ENCODE assay signal across 23 cellular contexts in the genomic region with DNA sequence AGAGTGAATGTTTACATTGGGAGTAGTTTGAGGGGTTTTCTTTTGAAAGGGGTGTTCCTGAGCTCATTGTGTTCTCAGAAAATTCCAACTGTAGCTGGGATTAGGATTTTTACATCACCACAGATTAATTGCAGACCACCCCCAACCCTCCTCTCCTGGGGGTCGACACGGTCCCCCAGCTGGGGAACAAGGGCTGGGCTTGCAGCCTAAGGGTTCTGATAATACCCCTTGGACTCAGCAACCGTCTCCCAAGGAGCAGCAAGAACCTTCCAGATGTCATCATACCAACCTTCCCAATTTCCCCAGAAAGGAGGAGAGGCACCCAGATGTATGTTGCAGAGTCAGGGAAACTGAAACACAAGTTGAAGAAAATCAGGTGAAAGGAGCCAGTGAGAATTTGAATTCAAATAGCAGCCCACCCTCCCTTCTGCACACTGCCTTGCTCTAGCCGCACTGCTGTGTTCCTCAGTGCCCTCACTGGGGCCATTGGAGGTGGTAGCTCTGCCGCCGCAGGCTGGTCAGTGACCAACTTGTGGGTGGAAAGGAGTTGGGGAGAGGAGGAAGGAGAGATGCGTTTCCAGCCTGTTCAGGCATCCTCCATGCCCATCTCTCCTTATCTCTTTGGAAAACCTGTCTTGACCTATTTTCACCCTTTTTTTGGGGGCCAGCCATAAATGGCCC. TPM values are rescaled to one million over a fixed set of nuclear protein-coding genes. Genes with fewer than 3 reads are reported as not detected.
DNase-seq lines count a peak whose midpoint lies in the region; ATAC-seq and TF ChIP-seq lines count a peak whose summit lies in the region.
"Had no signal": no experiment of that assay in that cellular context is flagged by ENCODE, and none has a peak within 500 bp of the region (broad histone marks: within the 10 kb centered on the region; RNA-seq: fewer than 3 reads in every experiment).

No MANE protein-coding gene starts in this region.

- 82 to 90% (median 86%) methylated on average over 7 of the region's 7 CpGs for WGBS in psoas muscle, 3 donors

- CTCF ChIA-PET in activated CD8-positive, alpha-beta memory T cell treated with anti-CD3 and anti-CD28 coated beads, Interleukin-2, amount 10 ng/mL, durations not matched to agents 7 days and 5 days (lab: Charles Lee), result no interaction called here
- CTCF ChIA-PET in Caco-2 (lab: Charles Lee), result no interaction called here
- CTCF ChIA-PET in activated CD4-positive, alpha-beta memory T cell treated with anti-CD3 and anti-CD28 coated beads, Interleukin-2, amount 10 ng/mL, durations not matched to agents 7 days and 5 days (lab: Charles Lee), result no interaction called here

- ATAC-seq in activated CD8-positive, alpha-beta memory T cell treated with anti-CD3 and anti-CD28 coated beads, Interleukin-2, amount 10 ng/mL, durations not matched to agents 7 days and 5 days, result no peak
- ATAC-seq in psoas muscle, result no peak
- no peak for ATAC-seq in HG03457 (IDR thresholded peaks at IDR 0.05; ENCODE audit: unreplicated experiment)

- no peaks in the 10 kb centered on the region for H3K9me3 ChIP-seq in Caco-2
- no peaks in the 10 kb centered on the region for H3K9me3 ChIP-seq in psoas muscle
- H3K9me3 ChIP-seq: A549 had no signal

- H3K27me3 ChIP-seq in Caco-2 (replicated peaks; ENCODE audit: control insufficient read depth, insufficient read depth, low read length) (no peaks in the 10 kb centered on the region), psoas muscle (ENCODE audit: insufficient read depth in 3 of 3, low read length in 2 of 3) (no peaks in the 10 kb centered on the region)

- TF ChIP-seq CTCF in Caco-2 (IDR thresholded peaks at IDR 0.05; ENCODE audit: insufficient read depth in 1 of 2, low read depth in 1 of 2, low read length in 1 of 2, severe bottlenecking in 1 of 2, unreplicated experiment in 1 of 2), result no peak
- TF ChIP-seq CTCF in psoas muscle (IDR thresholded peaks at IDR 0.05), result no peak

- H3K27ac ChIP-seq in epithelial cell of prostate (peak overlapping the region; percentile 35), psoas muscle (peak overlapping the region; percentile 90)
- H3K27ac ChIP-seq: 22Rv1, C4-2B, HL-60 had no signal

- H3K4me1 Mint-ChIP-seq in activated CD8-positive, alpha-beta memory T cell treated with anti-CD3 and anti-CD28 coated beads, Interleukin-2, amount 10 ng/mL, durations not matched to agents 7 days and 5 days, result peaks cover 5% of the 10 kb centered on the region
- peaks cover 31% of the 10 kb centered on the region for H3K4me1 Mint-ChIP-seq in Caco-2 (ENCODE audit: low read depth, unreplicated experiment)
- H3K4me1 Mint-ChIP-seq in activated CD4-positive, alpha-beta memory T cell treated with anti-CD3 and anti-CD28 coated beads, Interleukin-2, amount 10 ng/mL, durations not matched to agents 7 days and 5 days, result peaks cover 12% of the 10 kb centered on the region

- intact Hi-C loops in Caco-2 (cut with micrococcal nuclease; ENCODE audit: unreplicated experiment), result no loop called here
- intact Hi-C loops in psoas muscle (cut with DNase I), result no loop called here

- H3K4me3 ChIP-seq in Caco-2 (ENCODE audit: low read depth, low read length) (no peak overlapping the region), psoas muscle (no peak overlapping the region)
- H3K4me3 ChIP-seq: A549 had no signal

- POLR2A ChIA-PET in Caco-2 (lab: Charles Lee), result no interaction called here
- POLR2A ChIA-PET in activated CD4-positive, alpha-beta memory T cell treated with anti-CD3 and anti-CD28 coated beads, Interleukin-2, amount 10 ng/mL, durations not matched to agents 7 days and 5 days (lab: Charles Lee), result no interaction called here

- H3K27ac Mint-ChIP-seq in activated CD8-positive, alpha-beta memory T cell treated with anti-CD3 and anti-CD28 coated beads, Interleukin-2, amount 10 ng/mL, durations not matched to agents 7 days and 5 days, result no peak overlapping the region
- peak overlapping the region; percentile 26 for H3K27ac Mint-ChIP-seq in Caco-2 (ENCODE audit: unreplicated experiment)
- no peak overlapping the region for H3K27ac Mint-ChIP-seq in activated CD4-positive, alpha-beta memory T cell treated with anti-CD3 and anti-CD28 coated beads, Interleukin-2, amount 10 ng/mL, durations not matched to agents 7 days and 5 days
- H3K27ac Mint-ChIP-seq: CD4-positive, alpha-beta T cell; H9 had no signal

- no TSS peak for BruUV-seq in Caco-2 (replicated peaks; lab: Mats Ljungman, UMichigan)

- H3K36me3 ChIP-seq in Caco-2 (ENCODE audit: control insufficient read depth, insufficient read depth, low read length) (no peaks in the 10 kb centered on the region), psoas muscle (ENCODE audit: insufficient read depth in 1 of 2, low read depth in 1 of 2) (no peaks in the 10 kb centered on the region)

- no peaks in the 10 kb centered on the region for H3K9me3 Mint-ChIP-seq in activated CD8-positive, alpha-beta memory T cell treated with anti-CD3 and anti-CD28 coated beads, Interleukin-2, amount 10 ng/mL, durations not matched to agents 7 days and 5 days (ENCODE audit: low read depth)
- H3K9me3 Mint-ChIP-seq in Caco-2 (ENCODE audit: unreplicated experiment), result peaks cover 11% of the 10 kb centered on the region
- no peaks in the 10 kb centered on the region for H3K9me3 Mint-ChIP-seq in activated CD4-positive, alpha-beta memory T cell treated with anti-CD3 and anti-CD28 coated beads, Interleukin-2, amount 10 ng/mL, durations not matched to agents 7 days and 5 days
- H3K9me3 Mint-ChIP-seq: CD4-positive, alpha-beta T cell had no signal

- H3K4me1 ChIP-seq in Caco-2, result peaks cover 36% of the 10 kb centered on the region
- H3K4me1 ChIP-seq in psoas muscle, result peaks cover 30% of the 10 kb centered on the region

- H3K4me3 Mint-ChIP-seq in activated CD8-positive, alpha-beta memory T cell treated with anti-CD3 and anti-CD28 coated beads, Interleukin-2, amount 10 ng/mL, durations not matched to agents 7 days and 5 days, result no peak overlapping the region
- no peak overlapping the region for H3K4me3 Mint-ChIP-seq in Caco-2 (ENCODE audit: unreplicated experiment)
- no peak overlapping the region for H3K4me3 Mint-ChIP-seq in activated CD4-positive, alpha-beta memory T cell treated with anti-CD3 and anti-CD28 coated beads, Interleukin-2, amount 10 ng/mL, durations not matched to agents 7 days and 5 days
- H3K4me3 Mint-ChIP-seq: CD4-positive, alpha-beta T cell; H9 had no signal

- H3K27me3 Mint-ChIP-seq in activated CD8-positive, alpha-beta memory T cell treated with anti-CD3 and anti-CD28 coated beads, Interleukin-2, amount 10 ng/mL, durations not matched to agents 7 days and 5 days, result peaks cover 27% of the 10 kb centered on the region
- H3K27me3 Mint-ChIP-seq in Caco-2 (ENCODE audit: insufficient read depth, unreplicated experiment), result no peaks in the 10 kb centered on the region
- H3K27me3 Mint-ChIP-seq in activated CD4-positive, alpha-beta memory T cell treated with anti-CD3 and anti-CD28 coated beads, Interleukin-2, amount 10 ng/mL, durations not matched to agents 7 days and 5 days, result peaks cover 19% of the 10 kb centered on the region

- peak; percentile 19 for DNase-seq in activated CD8-positive, alpha-beta memory T cell treated with anti-CD3 and anti-CD28 coated beads for 24 hours
- no peak for DNase-seq in activated CD8-positive, alpha-beta memory T cell treated with anti-CD3 and anti-CD28 coated beads, Interleukin-2, amount 10 ng/mL, durations not matched to agents 7 days and 5 days
- DNase-seq in Caco-2, result no peak
- no peak for DNase-seq in epithelial cell of prostate (ENCODE audit: low read depth, low spot score)
- DNase-seq in psoas muscle, result no peak
- no peak for DNase-seq in activated CD4-positive, alpha-beta memory T cell treated with anti-CD3 and anti-CD28 coated beads, Interleukin-2, amount 10 ng/mL, durations not matched to agents 7 days and 5 days
- DNase-seq in stimulated activated CD4-positive, alpha-beta T cell treated with anti-CD3 and anti-CD28 coated beads, Interleukin-1b, Interleukin-23, amount 100 ng/mL, for 48 hours, result no peak
- DNase-seq: AML-193; CD4-positive, alpha-beta T cell; DMS153; DMS79; GDM1; GOT3; H9; IMR-90 had no signal

- peaks cover 2% of the 10 kb centered on the region for H3K36me3 Mint-ChIP-seq in activated CD8-positive, alpha-beta memory T cell treated with anti-CD3 and anti-CD28 coated beads, Interleukin-2, amount 10 ng/mL, durations not matched to agents 7 days and 5 days
- H3K36me3 Mint-ChIP-seq in Caco-2 (ENCODE audit: insufficient read depth, unreplicated experiment), result peaks cover 8% of the 10 kb centered on the region
- no peaks in the 10 kb centered on the region for H3K36me3 Mint-ChIP-seq in activated CD4-positive, alpha-beta memory T cell treated with anti-CD3 and anti-CD28 coated beads, Interleukin-2, amount 10 ng/mL, durations not matched to agents 7 days and 5 days (ENCODE audit: low read depth)

RNA-seq across cellular contexts. Expression of a gene that starts 14.7 kb away (rescaled TPM):
- not detected for total RNA-seq in activated CD8-positive, alpha-beta memory T cell treated with anti-CD3 and anti-CD28 coated beads, Interleukin-2, amount 10 ng/mL, durations not matched to agents 7 days and 5 days
- total RNA-seq in Caco-2 (2022) (0.23 TPM in 1 of 2 replicates, not detected in the other), psoas muscle (100 to 1,000 TPM in 3 of 4 donors, 10 to 100 TPM in 1; 29.3 to 442 (median 247) TPM)
- polyA plus RNA-seq in psoas muscle, result 10 to 100 TPM in 2 of 3 donors, 1 to 10 TPM in 1; 2.7 to 33.1 (median 22.0) TPM
- total RNA-seq in activated CD4-positive, alpha-beta memory T cell treated with anti-CD3 and anti-CD28 coated beads, Interleukin-2, amount 10 ng/mL, durations not matched to agents 7 days and 5 days, result not detected
- total RNA-seq: CD4-positive, alpha-beta T cell; H9; IMR-90 had no signal
- polyA plus RNA-seq: BJ had no signal

RNA-seq across cellular contexts. Expression of a gene that starts 21.7 kb away (rescaled TPM):
- total RNA-seq in activated CD8-positive, alpha-beta memory T cell treated with anti-CD3 and anti-CD28 coated beads, Interleukin-2, amount 10 ng/mL, durations not matched to agents 7 days and 5 days, result 10 to 100 TPM; 10.7 to 14.6 TPM
- total RNA-seq in Caco-2 (2022), result 111 and 125 TPM in 2 replicates
- total RNA-seq in psoas muscle, result 10 to 100 TPM; 11.9 to 46.3 (median 32.3) TPM
- polyA plus RNA-seq in psoas muscle, result 10 to 100 TPM in 2 of 3 donors, 1 to 10 TPM in 1; 7.2 to 23.4 (median 12.9) TPM
- total RNA-seq in activated CD4-positive, alpha-beta memory T cell treated with anti-CD3 and anti-CD28 coated beads, Interleukin-2, amount 10 ng/mL, durations not matched to agents 7 days and 5 days, result 10 to 100 TPM; 16.8 to 19.8 TPM

RNA-seq across cellular contexts. Expression of a gene that starts 49.0 kb away (rescaled TPM):
- not detected for total RNA-seq in activated CD8-positive, alpha-beta memory T cell treated with anti-CD3 and anti-CD28 coated beads, Interleukin-2, amount 10 ng/mL, durations not matched to agents 7 days and 5 days
- 0.26 and 0.48 TPM in 2 replicates for total RNA-seq in Caco-2 (2022)
- under 1 TPM in 2 of 4 donors, not detected in 2; 0.26 to 0.30 TPM for total RNA-seq in psoas muscle
- polyA plus RNA-seq in psoas muscle, result not detected
- total RNA-seq in activated CD4-positive, alpha-beta memory T cell treated with anti-CD3 and anti-CD28 coated beads, Interleukin-2, amount 10 ng/mL, durations not matched to agents 7 days and 5 days, result not detected
- total RNA-seq: Daoy, HT1080, IMR-90 had no signal
- polyA plus RNA-seq: IMR-90 had no signal

Comparison
In these comparisons a context has a peak if more than half of its experiments do, and no peak if none do; other contexts are left out.
1. RNA of a gene that starts 14.7 kb away (total RNA-seq): 29.3 to 442 TPM in psoas muscle; 0.23 TPM in Caco-2, not detected in activated CD8-positive, alpha-beta memory T cell treated with anti-CD3 and anti-CD28 coated beads, Interleukin-2, amount 10 ng/mL, durations not matched to agents 7 days and 5 days and not detected in activated CD4-positive, alpha-beta memory T cell treated with anti-CD3 and anti-CD28 coated beads, Interleukin-2, amount 10 ng/mL, durations not matched to agents 7 days and 5 days; every median in the first group is over 10 times any median in the second.